8 cellular contexts compared by ENCODE assay signal in genomic region chr16:30786936-30787612, GRCh38. TPM values are rescaled to one million over a fixed set of nuclear protein-coding genes. Genes with fewer than 3 reads are reported as not detected.
A peak's percentile ranks its signal among the peaks of the same experiment; 100 is the strongest.
DNase-seq lines count a peak whose midpoint lies in the region; ATAC-seq and TF ChIP-seq lines count a peak whose summit lies in the region.

ZNF629 (minus strand) TSS chr16:30787205; CDS start chr16:30784482, 2,723 bp downstream.

- H3K36me3 ChIP-seq in esophagus (ENCODE audit: control insufficient read depth in 2 of 2, insufficient read depth in 2 of 2, low read length in 1 of 2) = peaks cover 2 to 19% of the 10 kb centered on the region in 2 donors

- peaks cover 12% of the 10 kb centered on the region for H3K4me1 Mint-ChIP-seq in activated CD4-positive, alpha-beta memory T cell treated with anti-CD3 and anti-CD28 coated beads for 36 hours (ENCODE audit: low read depth)
- peaks cover 27% of the 10 kb centered on the region for H3K4me1 Mint-ChIP-seq in mesothelial cell of epicardium

- CTCF ChIA-PET in activated CD4-positive, alpha-beta memory T cell treated with anti-CD3 and anti-CD28 coated beads for 36 hours (lab: Charles Lee) = interaction anchor here (1.0 kb wide), 2 partner anchors 18 to 27 kb away, joined by 3 to 4 read pairs; no protein-coding TSS in a partner anchor

- no peaks in the 10 kb centered on the region for H3K9me3 Mint-ChIP-seq in activated CD4-positive, alpha-beta memory T cell treated with anti-CD3 and anti-CD28 coated beads for 36 hours
- H3K9me3 Mint-ChIP-seq in mesothelial cell of epicardium = no peaks in the 10 kb centered on the region

- 1% methylated on average over 33 to 37 of the region's 37 CpGs for WGBS in esophagus, 2 donors

- peak within 1 kb of the TSS; percentile 57 to 66 for H3K27ac ChIP-seq in esophagus (ENCODE audit: low read depth in 2 of 2, low read length in 1 of 2)

- H3K36me3 Mint-ChIP-seq in activated CD4-positive, alpha-beta memory T cell treated with anti-CD3 and anti-CD28 coated beads for 36 hours = peaks cover 5% of the 10 kb centered on the region
- peaks cover 7% of the 10 kb centered on the region for H3K36me3 Mint-ChIP-seq in mesothelial cell of epicardium

- peak within 1 kb of the TSS; percentile 81 to 94 for H3K4me3 ChIP-seq in esophagus (ENCODE audit: low read depth in 1 of 2, low read length in 2 of 2)

- peaks cover 4% of the 10 kb centered on the region for H3K27me3 Mint-ChIP-seq in activated CD4-positive, alpha-beta memory T cell treated with anti-CD3 and anti-CD28 coated beads for 36 hours
- no peaks in the 10 kb centered on the region for H3K27me3 Mint-ChIP-seq in mesothelial cell of epicardium (ENCODE audit: low read depth)

- DNase-seq in NCI-H524 (lab: John Stamatoyannopoulos, UW) (peak; percentile 52 to 82), NCI-H524 treated with DMSO at 0.1 percent for 48 hours (lab: John Stamatoyannopoulos, UW) (no peak), NCI-H146 (lab: John Stamatoyannopoulos, UW) (peak; percentile 84), mesothelial cell of epicardium (ENCODE audit: low spot score in 2 of 2, unreplicated experiment in 2 of 2) (peak in 1 of 2 experiments; percentile 69), superior temporal gyrus (ENCODE audit: extremely low spot score) (peak; percentile 89)
- DNase-seq in activated CD4-positive, alpha-beta memory T cell treated with anti-CD3 and anti-CD28 coated beads for 36 hours = peak; percentile 31

- peak within 1 kb of the TSS; percentile 77 for H3K4me3 Mint-ChIP-seq in activated CD4-positive, alpha-beta memory T cell treated with anti-CD3 and anti-CD28 coated beads for 36 hours
- H3K4me3 Mint-ChIP-seq in mesothelial cell of epicardium = peak within 1 kb of the TSS; percentile 91

- intact Hi-C loops in activated CD4-positive, alpha-beta memory T cell treated with anti-CD3 and anti-CD28 coated beads for 36 hours (cut with micrococcal nuclease) = loop anchor here (1.0 kb wide), 1 partner anchor 19 kb away; no protein-coding TSS in a partner anchor

- ATAC-seq in HG02642 (IDR thresholded peaks at IDR 0.05; ENCODE audit: poor library complexity, unreplicated experiment) = no peak

- no peaks in the 10 kb centered on the region for H3K27me3 ChIP-seq in esophagus (ENCODE audit: control insufficient read depth in 1 of 2, insufficient read depth in 2 of 2, low read length in 2 of 2)

- no peak within 1 kb of the TSS for H3K27ac Mint-ChIP-seq in activated CD4-positive, alpha-beta memory T cell treated with anti-CD3 and anti-CD28 coated beads for 36 hours
- peak within 1 kb of the TSS; percentile 89 for H3K27ac Mint-ChIP-seq in mesothelial cell of epicardium

- H3K9me3 ChIP-seq in esophagus (ENCODE audit: control insufficient read depth in 2 of 2, insufficient read depth in 1 of 2, low read depth in 1 of 2, low read length in 1 of 2) = no peaks in the 10 kb centered on the region

- no peak for TF ChIP-seq CTCF in mesothelial cell of epicardium (IDR thresholded peaks at IDR 0.05; ENCODE audit: unreplicated experiment)

- H3K4me1 ChIP-seq in esophagus (ENCODE audit: control insufficient read depth in 2 of 2, insufficient read depth in 2 of 2, low read length in 1 of 2) = peaks cover 0 to 1% of the 10 kb centered on the region in 2 donors

- POLR2A ChIA-PET in activated CD4-positive, alpha-beta memory T cell treated with anti-CD3 and anti-CD28 coated beads for 36 hours (lab: Charles Lee) = interaction anchor here (1.0 to 1.2 kb wide), 2 partner anchors 10 to 18 kb away, joined by 3 read pairs; no protein-coding TSS in a partner anchor

RNA-seq across cellular contexts. Expression of gene ZNF629, which starts in this region (rescaled TPM):
- 1 to 10 TPM; 2.9 to 3.1 TPM for total RNA-seq in activated CD4-positive, alpha-beta memory T cell treated with anti-CD3 and anti-CD28 coated beads for 36 hours
- polyA plus RNA-seq in esophagus = 1 to 10 TPM; 3.4 to 4.9 TPM
- total RNA-seq in mesothelial cell of epicardium = 40.8 to 41.6 TPM (median 41.4 TPM) in 3 replicates

Comparison
In these comparisons a context has a peak if more than half of its experiments do, and no peak if none do; other contexts are left out.
1. RNA of gene ZNF629 (total RNA-seq): 40.8 to 41.6 TPM in mesothelial cell of epicardium; 2.9 to 3.1 TPM in activated CD4-positive, alpha-beta memory T cell treated with anti-CD3 and anti-CD28 coated beads for 36 hours; every median in the first group is over 10 times any median in the second.